8 cellular contexts compared by ENCODE assay signal in genomic region chr17:17041018-17041521, GRCh38. TPM values are rescaled to one million over a fixed set of nuclear protein-coding genes. Genes with fewer than 3 reads are reported as not detected.
DNase-seq lines count a peak whose midpoint lies in the region; ATAC-seq lines count a peak whose summit lies in the region.

No MANE protein-coding gene starts in this region.

- H3K4me3 ChIP-seq in GM23248: peak overlapping the region; percentile 78
- H3K4me3 ChIP-seq in muscle layer of duodenum (ENCODE audit: low read depth in 1 of 2, low read length in 2 of 2): peak overlapping the region in 1 of 2 donors; percentile 66

- H3K9me2 ChIP-seq in GM23248 (ENCODE audit: insufficient read depth): no peaks in the 10 kb centered on the region

- H3K27ac ChIP-seq in GM23248: peak overlapping the region; percentile 61
- H3K27ac ChIP-seq in caudate nucleus (ENCODE audit: low read depth, low read length): peak overlapping the region; percentile 89
- H3K27ac ChIP-seq in muscle layer of duodenum (ENCODE audit: low read length): peak overlapping the region; percentile 40

- H3K9me3 ChIP-seq in GM23248 (ENCODE audit: low read depth) (no peaks in the 10 kb centered on the region), muscle layer of duodenum (ENCODE audit: control insufficient read depth in 1 of 2, low read length in 2 of 2) (no peaks in the 10 kb centered on the region)

- WGBS in GM23248 (ENCODE audit: low coverage in 1 of 2, low lambda C conversion rate in 2 of 2, missing lambda C conversion rate in 2 of 2), 2 experiments: 36 to 37% methylated on average over 5 of the region's 5 CpGs

- peaks cover 45% of the 10 kb centered on the region for H3F3A ChIP-seq in GM23248 (ENCODE audit: insufficient read depth)

- H3K36me3 ChIP-seq in GM23248 (ENCODE audit: low read depth) (no peaks in the 10 kb centered on the region), muscle layer of duodenum (ENCODE audit: control insufficient read depth in 1 of 2, insufficient read depth in 2 of 2, low read length in 2 of 2) (no peaks in the 10 kb centered on the region)

- peaks cover 34% of the 10 kb centered on the region for H3K79me2 ChIP-seq in GM23248 (ENCODE audit: insufficient read depth)

- in situ Hi-C loops in GM23248 (cut with MboI): no loop called here

- H2AFZ ChIP-seq in GM23248: peak overlapping the region; percentile 91

- peaks cover 31% of the 10 kb centered on the region for H3K4me1 ChIP-seq in GM23248 (ENCODE audit: insufficient read depth)
- peaks cover 27 to 32% of the 10 kb centered on the region in 2 donors for H3K4me1 ChIP-seq in muscle layer of duodenum (ENCODE audit: control insufficient read depth in 1 of 2, insufficient read depth in 2 of 2, low read length in 2 of 2)

- ATAC-seq in HG02981 (IDR thresholded peaks at IDR 0.05; ENCODE audit: unreplicated experiment) (no peak), HG03097 (IDR thresholded peaks at IDR 0.05; ENCODE audit: low FRiP score, unreplicated experiment) (no peak), GM18909 (IDR thresholded peaks at IDR 0.05; ENCODE audit: poor library complexity, unreplicated experiment) (no peak)

- peak; percentile 88 for DNase-seq in GM23248
- peak; percentile 86 to 95 for DNase-seq in NCI-H524 (lab: John Stamatoyannopoulos, UW)
- peak in 45 of 61 donors; percentile 16 to 91 (median 57) for DNase-seq in caudate nucleus (lab: John Stamatoyannopoulos, UW)
- no peak for DNase-seq in iPS-NIHi11 (ENCODE audit: low spot score)

- H4K20me1 ChIP-seq in GM23248 (ENCODE audit: insufficient read depth): peaks cover 9% of the 10 kb centered on the region; the same call in 1 of the 2 replicates

- peak overlapping the region; percentile 86 for H3K4me2 ChIP-seq in GM23248 (ENCODE audit: unreplicated experiment)

- H3K9ac ChIP-seq in GM23248: peak overlapping the region; percentile 68; the same call in 1 of the 2 replicates

- H3K27me3 ChIP-seq in GM23248 (replicated peaks; ENCODE audit: insufficient read depth) (no peaks in the 10 kb centered on the region), muscle layer of duodenum (ENCODE audit: low read depth, low read length) (no peaks in the 10 kb centered on the region)

RNA-seq across cellular contexts. Expression of gene MPRIP, which starts 1.2 kb away (rescaled TPM):
- 292 TPM in 2 replicates for total RNA-seq in GM23248 (2014; rRNA removed; shearing (Covaris generic))
- polyA plus RNA-seq in GM23248 (2016; fragmentation: Nextera tagmentation; extraction: Ambion mirVana): 68.4 and 73.5 TPM in 2 replicates
